9 cellular contexts compared by ENCODE assay signal in the genomic region with DNA sequence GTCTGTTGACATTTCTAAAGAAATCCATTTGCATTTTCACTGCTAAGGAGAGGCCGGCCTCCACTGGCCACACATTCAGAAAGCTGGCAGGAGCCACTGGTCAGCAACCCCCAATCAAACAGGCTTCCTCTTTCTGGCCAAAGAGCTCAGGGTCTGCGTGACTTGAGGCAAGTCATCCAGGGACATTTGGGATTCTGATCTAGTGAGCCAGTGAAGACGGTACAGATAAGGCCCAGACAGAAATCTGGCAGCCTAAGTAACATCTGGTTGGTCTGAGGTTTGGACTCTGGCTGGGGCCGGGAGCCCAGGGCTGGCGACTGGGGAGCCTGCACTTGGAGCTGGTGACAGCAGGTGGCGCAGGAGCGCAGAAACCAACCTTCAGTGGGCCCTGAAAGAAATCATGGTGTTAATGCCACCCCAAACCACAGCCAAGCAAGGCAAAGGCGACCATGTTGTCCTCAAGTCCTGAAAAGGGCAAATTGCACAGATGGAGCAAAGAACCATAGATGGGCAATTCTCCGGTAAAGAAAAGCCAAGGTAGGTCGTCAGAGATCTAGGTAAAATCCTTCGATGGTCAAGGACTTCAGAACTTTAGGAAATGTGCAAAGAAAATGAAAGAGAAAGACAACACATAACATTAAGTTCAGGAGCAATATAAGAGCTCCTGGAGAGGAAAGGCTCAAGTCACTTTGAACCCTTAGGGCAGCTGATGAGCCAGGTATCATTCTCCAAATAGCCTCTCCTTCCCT.
DNase-seq lines count a peak whose midpoint lies in the region; ATAC-seq, FAIRE-seq and TF ChIP-seq lines count a peak whose summit lies in the region.
"Had no signal": no experiment of that assay in that cellular context is flagged by ENCODE, and none has a peak within 500 bp of the region (broad histone marks: within the 10 kb centered on the region; RNA-seq: fewer than 3 reads in every experiment).

No MANE protein-coding gene starts in this region.

- H3K27me3 ChIP-seq in cardiac muscle cell (no peaks in the 10 kb centered on the region), pancreas (no peaks in the 10 kb centered on the region)

- H3K9me3 ChIP-seq in cardiac muscle cell (ENCODE audit: low read depth) (no peaks in the 10 kb centered on the region), pancreas (no peaks in the 10 kb centered on the region)

- intact Hi-C loops in activated T-helper 2 cell treated with anti-CD3 and anti-CD28 coated beads, Interferon-gamma antibody, Interleukin-2, Interleukin-4, amounts not matched to agents 10 μg/mL and 5 μg/mL and 100 μg/mL, durations not matched to agents 14 hours and 24 hours and 36 hours (cut with micrococcal nuclease) = loop anchor here (1.0 kb wide), 1 partner anchor 290 kb away; no protein-coding TSS in a partner anchor
- intact Hi-C loops in pancreas (cut with DNase I) = loop anchor here in 1 of 3 donors (10.0 kb wide), 1 partner anchor 299 kb away; no protein-coding TSS in a partner anchor

- H3K36me3 Mint-ChIP-seq in activated T-helper 2 cell treated with anti-CD3 and anti-CD28 coated beads, Interferon-gamma antibody, Interleukin-2, Interleukin-4, amounts not matched to agents 10 μg/mL and 5 μg/mL and 100 μg/mL, durations not matched to agents 14 hours and 24 hours and 36 hours (ENCODE audit: low read depth) = no peaks in the 10 kb centered on the region
- H3K36me3 Mint-ChIP-seq: memory B cell had no signal

- H3K36me3 ChIP-seq in cardiac muscle cell (no peaks in the 10 kb centered on the region), pancreas (no peaks in the 10 kb centered on the region)

- no peak overlapping the region for H3K4me3 ChIP-seq in cardiac muscle cell
- no peak overlapping the region for H3K4me3 ChIP-seq in pancreas

- H3K27me3 Mint-ChIP-seq in activated T-helper 2 cell treated with anti-CD3 and anti-CD28 coated beads, Interferon-gamma antibody, Interleukin-2, Interleukin-4, amounts not matched to agents 10 μg/mL and 5 μg/mL and 100 μg/mL, durations not matched to agents 14 hours and 24 hours and 36 hours (ENCODE audit: low read depth) = no peaks in the 10 kb centered on the region
- H3K27me3 Mint-ChIP-seq: memory B cell had no signal

- H3K4me1 Mint-ChIP-seq in activated T-helper 2 cell treated with anti-CD3 and anti-CD28 coated beads, Interferon-gamma antibody, Interleukin-2, Interleukin-4, amounts not matched to agents 10 μg/mL and 5 μg/mL and 100 μg/mL, durations not matched to agents 14 hours and 24 hours and 36 hours (ENCODE audit: low read depth) = no peaks in the 10 kb centered on the region
- H3K4me1 Mint-ChIP-seq: memory B cell had no signal

- no peaks in the 10 kb centered on the region for H3K9me3 Mint-ChIP-seq in activated T-helper 2 cell treated with anti-CD3 and anti-CD28 coated beads, Interferon-gamma antibody, Interleukin-2, Interleukin-4, amounts not matched to agents 10 μg/mL and 5 μg/mL and 100 μg/mL, durations not matched to agents 14 hours and 24 hours and 36 hours
- H3K9me3 Mint-ChIP-seq: memory B cell had no signal

- H3K27ac ChIP-seq in cardiac muscle cell (peak overlapping the region; percentile 42), pancreas (no peak overlapping the region)

- no peak overlapping the region for H3K4me3 Mint-ChIP-seq in activated T-helper 2 cell treated with anti-CD3 and anti-CD28 coated beads, Interferon-gamma antibody, Interleukin-2, Interleukin-4, amounts not matched to agents 10 μg/mL and 5 μg/mL and 100 μg/mL, durations not matched to agents 14 hours and 24 hours and 36 hours (ENCODE audit: low read depth)
- H3K4me3 Mint-ChIP-seq: memory B cell had no signal

- peak; percentile 95 for TF ChIP-seq CTCF in cardiac muscle cell (IDR thresholded peaks at IDR 0.05; ENCODE audit: low read depth, low read length)
- TF ChIP-seq CTCF in pancreas (IDR thresholded peaks at IDR 0.05) = peak; percentile 85 to 95 (median 89)

- ATAC-seq in HG02610 (IDR thresholded peaks at IDR 0.05; ENCODE audit: unreplicated experiment) = peak; percentile 60
- ATAC-seq in pancreas = peak; percentile 92 to 99 (median 97)

- H3K4me1 ChIP-seq in cardiac muscle cell (ENCODE audit: low read depth) (peaks cover 21% of the 10 kb centered on the region), pancreas (peaks cover 0 to 1% (median 0%) of the 10 kb centered on the region in 3 donors)

- DNase-seq in activated gamma-delta T cell treated with Interleukin-2 at 50 U/mL for 16 hours (peak; percentile 3), activated gamma-delta T cell (lab: John Stamatoyannopoulos, UW) (no peak), NCI-H187 treated with DMSO at 0.1 percent for 48 hours (lab: John Stamatoyannopoulos, UW) (peak; percentile 44), cardiac muscle cell (ENCODE audit: low read depth in 1 of 2, low spot score in 1 of 2) (peak; percentile 78 to 97), pancreas (peak; percentile 55 to 89 (median 74)), SIG-M5 treated with dmso at 0.1 percent for 504 hours (lab: John Stamatoyannopoulos, UW; ENCODE audit: unreplicated experiment) (no peak)
- DNase-seq in activated T-helper 2 cell treated with anti-CD3 and anti-CD28 coated beads, Interferon-gamma antibody, Interleukin-2, Interleukin-4, amounts not matched to agents 10 μg/mL and 5 μg/mL and 100 μg/mL, durations not matched to agents 14 hours and 24 hours and 36 hours (ENCODE audit: low spot score) = peak; percentile 10

- 29 to 32% methylated on average over 11 of the region's 11 CpGs for WGBS in pancreas, 2 donors

- no peak for FAIRE-seq in pancreas (lab: Jason Lieb, UNC)

- no peak overlapping the region for H3K27ac Mint-ChIP-seq in activated T-helper 2 cell treated with anti-CD3 and anti-CD28 coated beads, Interferon-gamma antibody, Interleukin-2, Interleukin-4, amounts not matched to agents 10 μg/mL and 5 μg/mL and 100 μg/mL, durations not matched to agents 14 hours and 24 hours and 36 hours
- H3K27ac Mint-ChIP-seq: memory B cell had no signal

Comparison
In these comparisons a context has a peak if more than half of its experiments do, and no peak if none do; other contexts are left out.
1. DNase-seq: peak in activated gamma-delta T cell treated with Interleukin-2 at 50 U/mL for 16 hours (single experiment), NCI-H187 treated with DMSO at 0.1 percent for 48 hours (single experiment), activated T-helper 2 cell treated with anti-CD3 and anti-CD28 coated beads, Interferon-gamma antibody, Interleukin-2, Interleukin-4, amounts not matched to agents 10 μg/mL and 5 μg/mL and 100 μg/mL, durations not matched to agents 14 hours and 24 hours and 36 hours (single experiment), cardiac muscle cell (2 of 2) and pancreas (6 of 6); none in activated gamma-delta T cell (single experiment) and SIG-M5 treated with dmso at 0.1 percent for 504 hours (single experiment).